ENCODE assay signal across 8 cellular contexts in genomic region chr9:121735065-121735791, GRCh38.
DNase-seq lines count a peak whose midpoint lies in the region; ATAC-seq and TF ChIP-seq lines count a peak whose summit lies in the region.

No MANE protein-coding gene starts in this region.

- no peaks in the 10 kb centered on the region for H3K36me3 Mint-ChIP-seq in activated naive CD4-positive, alpha-beta T cell treated with anti-CD3 and anti-CD28 coated beads, Interleukin-2, amount 50 U/mL, for 72 hours

- H3K27ac Mint-ChIP-seq in activated naive CD4-positive, alpha-beta T cell treated with anti-CD3 and anti-CD28 coated beads, Interleukin-2, amount 50 U/mL, for 72 hours: no peak overlapping the region

- no peaks in the 10 kb centered on the region for H3K36me3 ChIP-seq in body of pancreas (replicated peaks in 1 of 2; ENCODE audit: insufficient read depth in 1 of 2, low read depth in 2 of 2)
- H3K36me3 ChIP-seq in tibial nerve: no peaks in the 10 kb centered on the region

- H3K27ac ChIP-seq in body of pancreas (peak overlapping the region; percentile 39 to 91 (median 89)), tibial nerve (peak overlapping the region; percentile 85 to 99 (median 96))

- TF ChIP-seq CTCF in body of pancreas (IDR thresholded peaks at IDR 0.05) (peak in 3 of 7 experiments; percentile 5 to 23 (median 10)), tibial nerve (IDR thresholded peaks at IDR 0.05) (peak; percentile 16 to 48 (median 39))

- no peaks in the 10 kb centered on the region for H3K9me3 ChIP-seq in body of pancreas
- no peaks in the 10 kb centered on the region for H3K9me3 ChIP-seq in tibial nerve

- 59 to 69% methylated on average over 8 to 9 of the region's 9 CpGs for WGBS in body of pancreas, 2 donors
- 37 to 49% methylated on average over 8 to 9 of the region's 9 CpGs for WGBS in tibial nerve, 2 donors

- H3K4me3 ChIP-seq in body of pancreas (no peak overlapping the region), tibial nerve (peak overlapping the region in 2 of 4 donors; percentile 47 to 57)

- no peak for DNase-seq in activated naive CD4-positive, alpha-beta T cell treated with anti-CD3 and anti-CD28 coated beads, Interleukin-2, amount 50 U/mL, for 72 hours (ENCODE audit: low spot score in 2 of 2)
- no peak for DNase-seq in activated naive CD4-positive, alpha-beta T cell treated with Interleukin-2 at 50 U/mL for 16 hours
- no peak for DNase-seq in body of pancreas
- peak; percentile 27 for DNase-seq in kidney glomerular epithelial cell (lab: John Stamatoyannopoulos, UW)
- DNase-seq in tibial nerve (ENCODE audit: low spot score in 2 of 2): no peak
- DNase-seq in inferior parietal cortex (ENCODE audit: extremely low spot score): no peak

- intact Hi-C loops in body of pancreas (cut with DNase I): no loop called here

- no peaks in the 10 kb centered on the region for H3K27me3 ChIP-seq in body of pancreas
- no peaks in the 10 kb centered on the region for H3K27me3 ChIP-seq in tibial nerve

- peak; percentile 54 for TF ChIP-seq RAD21 in Ishikawa (IDR thresholded peaks at IDR 0.05; ENCODE audit: low read depth)

- TF ChIP-seq EP300 in Ishikawa (IDR thresholded peaks at IDR 0.05; ENCODE audit: borderline replicate concordance) (no peak), tibial nerve (IDR thresholded peaks at IDR 0.05) (no peak)

- peak; percentile 24 to 61 for ATAC-seq in activated naive CD4-positive, alpha-beta T cell treated with anti-CD3 and anti-CD28 coated beads, Interleukin-2, amount 50 U/mL, for 72 hours
- ATAC-seq in body of pancreas: no peak
- no peak for ATAC-seq in HG03439 (IDR thresholded peaks at IDR 0.05; ENCODE audit: unreplicated experiment)

- TF ChIP-seq POLR2A in body of pancreas (IDR thresholded peaks at IDR 0.05) (no peak), tibial nerve (IDR thresholded peaks at IDR 0.05) (no peak)

- H3K4me1 ChIP-seq in body of pancreas (peaks cover 64% of the 10 kb centered on the region), tibial nerve (peaks cover 0 to 88% (median 71%) of the 10 kb centered on the region in 4 donors)

- no peaks in the 10 kb centered on the region for H3K9me3 Mint-ChIP-seq in activated naive CD4-positive, alpha-beta T cell treated with anti-CD3 and anti-CD28 coated beads, Interleukin-2, amount 50 U/mL, for 72 hours

TF ChIP-seq in Ishikawa, 13 proteins besides CTCF, POLR2A, EP300 and RAD21:
- TF ChIP-seq NFIC (IDR thresholded peaks at IDR 0.05): no peak

Comparison
In these comparisons a context has a peak if more than half of its experiments do, and no peak if none do; other contexts are left out.
1. ATAC-seq: peak in activated naive CD4-positive, alpha-beta T cell treated with anti-CD3 and anti-CD28 coated beads, Interleukin-2, amount 50 U/mL, for 72 hours (2 of 2); none in body of pancreas (single experiment) and HG03439 (single experiment).